In genomic region chr11:17405232-17406005, GRCh38 we compare ENCODE assay signal across 8 cellular contexts. TPM values are rescaled to one million over a fixed set of nuclear protein-coding genes. Genes with fewer than 3 reads are reported as not detected.
DNase-seq lines count a peak whose midpoint lies in the region; ATAC-seq and TF ChIP-seq lines count a peak whose summit lies in the region.

No MANE protein-coding gene starts in this region.

- H3K27ac Mint-ChIP-seq in activated naive CD4-positive, alpha-beta T cell treated with anti-CD3 and anti-CD28 coated beads, Interleukin-2, amount 50 U/mL, for 72 hours: no peak overlapping the region

- TF ChIP-seq CTCF in choroid plexus epithelial cell (conservative IDR thresholded peaks at IDR 0.05; ENCODE audit: low read depth, low read length) (peak; percentile 28), GM13976 (IDR thresholded peaks at IDR 0.05; ENCODE audit: borderline replicate concordance, control extremely low read depth, extremely low read depth, insufficient read depth, missing control alignments) (no peak)

- no peaks in the 10 kb centered on the region for H3K9me3 Mint-ChIP-seq in activated naive CD4-positive, alpha-beta T cell treated with anti-CD3 and anti-CD28 coated beads, Interleukin-2, amount 50 U/mL, for 72 hours

- no peak for ATAC-seq in activated naive CD4-positive, alpha-beta T cell treated with anti-CD3 and anti-CD28 coated beads, Interleukin-2, amount 50 U/mL, for 72 hours

- DNase-seq in ELF-1 (ENCODE audit: low read depth, low spot score): peak; percentile 50
- peak; percentile 78 for DNase-seq in M059J (ENCODE audit: low read depth)
- DNase-seq in choroid plexus epithelial cell (ENCODE audit: low read depth): peak; percentile 62
- peak; percentile 80 for DNase-seq in medulla oblongata (ENCODE audit: extremely low spot score)
- DNase-seq in NK-92 treated with Interleukin-12 subunit alpha and Interleukin-12 subunit beta, amount 100 ng/mL, for 24 hours (lab: John Stamatoyannopoulos, UW): no peak
- no peak for DNase-seq in activated T-cell treated with anti-CD3 and anti-CD28 coated beads for 4 hours
- no peak for DNase-seq in activated naive CD4-positive, alpha-beta T cell treated with anti-CD3 and anti-CD28 coated beads, Interleukin-2, amount 50 U/mL, for 72 hours (ENCODE audit: low spot score in 2 of 2)
- no peak for DNase-seq in GM13976 (ENCODE audit: low spot score)

- no peak overlapping the region for H3K4me3 ChIP-seq in choroid plexus epithelial cell (ENCODE audit: low read depth, low read length)

- in situ Hi-C loops in GM13976 (cut with MboI; ENCODE audit: low sequenced_read_pairs, unreplicated experiment): no loop called here

- H3K36me3 Mint-ChIP-seq in activated naive CD4-positive, alpha-beta T cell treated with anti-CD3 and anti-CD28 coated beads, Interleukin-2, amount 50 U/mL, for 72 hours: no peaks in the 10 kb centered on the region

RNA-seq across cellular contexts. Expression of gene KCNJ11, which starts 17.0 kb away (rescaled TPM):
- total RNA-seq in M059J (2014; rRNA removed; shearing (Covaris generic)): not detected in 2 replicates
- under 1 TPM in 1 of 2 donors, not detected in 1; 0.43 TPM for total RNA-seq in activated naive CD4-positive, alpha-beta T cell treated with anti-CD3 and anti-CD28 coated beads, Interleukin-2, amount 50 U/mL, for 72 hours

RNA-seq across cellular contexts. Expression of gene NCR3LG1, which starts 53.8 kb away (rescaled TPM):
- total RNA-seq in M059J (2014; rRNA removed; shearing (Covaris generic)): 0.49 and 0.52 TPM in 2 replicates
- total RNA-seq in activated naive CD4-positive, alpha-beta T cell treated with anti-CD3 and anti-CD28 coated beads, Interleukin-2, amount 50 U/mL, for 72 hours: 1 to 10 TPM in 1 of 2 donors, under 1 TPM in 1; 0.54 to 2.7 TPM

Comparison
In these comparisons a context has a peak if more than half of its experiments do, and no peak if none do; other contexts are left out.
1. DNase-seq: peak in ELF-1 (single experiment), M059J (single experiment), choroid plexus epithelial cell (single experiment) and medulla oblongata (single experiment); none in NK-92 treated with Interleukin-12 subunit alpha and Interleukin-12 subunit beta, amount 100 ng/mL, for 24 hours (single experiment), activated T-cell treated with anti-CD3 and anti-CD28 coated beads for 4 hours (single experiment), activated naive CD4-positive, alpha-beta T cell treated with anti-CD3 and anti-CD28 coated beads, Interleukin-2, amount 50 U/mL, for 72 hours (0 of 2) and GM13976 (single experiment).